8 cellular contexts compared by ENCODE assay signal in the genomic region with DNA sequence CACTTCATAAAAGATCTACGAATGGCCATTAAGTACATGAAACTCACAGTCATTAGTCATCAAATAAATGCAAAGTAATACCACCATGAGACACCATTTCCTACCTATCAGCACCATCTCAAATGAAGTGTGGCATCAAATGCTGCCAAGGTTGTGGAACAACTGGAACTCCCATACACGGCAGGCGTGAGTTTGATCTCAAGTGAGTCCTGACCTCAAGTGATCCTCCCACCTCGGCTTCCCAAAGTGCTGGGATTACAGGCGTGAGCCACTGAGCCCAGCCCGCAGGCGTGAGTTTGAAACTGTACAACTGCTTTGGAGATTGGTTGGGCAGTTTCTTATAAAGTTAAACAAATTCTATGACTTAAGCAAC. TPM values are rescaled to one million over a fixed set of nuclear protein-coding genes. Genes with fewer than 3 reads are reported as not detected.
DNase-seq lines count a peak whose midpoint lies in the region; ATAC-seq, FAIRE-seq and TF ChIP-seq lines count a peak whose summit lies in the region.

No MANE protein-coding gene starts in this region.

- H3K9ac ChIP-seq in fibroblast of lung (ENCODE audit: insufficient read depth, low read length) = peak overlapping the region; percentile 11

- H3K9me3 Mint-ChIP-seq in activated CD4-positive, alpha-beta T cell treated with anti-CD3 and anti-CD28 coated beads, Interleukin-2, amount 10 ng/mL, durations not matched to agents 7 days and 5 days = no peaks in the 10 kb centered on the region

- H3K9me3 ChIP-seq in fibroblast of lung (ENCODE audit: control insufficient read depth, insufficient read depth, low read depth, low read length) = no peaks in the 10 kb centered on the region
- no peaks in the 10 kb centered on the region for H3K9me3 ChIP-seq in pancreas

- WGBS in pancreas, 2 donors = 1 to 3% methylated on average over 7 of the region's 7 CpGs

- FAIRE-seq in pancreas (lab: Jason Lieb, UNC) = no peak

- H3K27me3 ChIP-seq in fibroblast of lung (ENCODE audit: control insufficient read depth, insufficient read depth, low read length) (no peaks in the 10 kb centered on the region), pancreas (no peaks in the 10 kb centered on the region)

- H2AFZ ChIP-seq in fibroblast of lung (ENCODE audit: low read length) = peak overlapping the region; percentile 94

- H3K4me3 ChIP-seq in fibroblast of lung (replicated peaks in 1 of 4; ENCODE audit: control extremely low read depth in 1 of 4, insufficient read depth in 1 of 4, low read depth in 3 of 4, low read length in 4 of 4) (peak overlapping the region; percentile 26 to 86 (median 58)), pancreas (peak overlapping the region; percentile 6 to 48 (median 36))

- H3K36me3 Mint-ChIP-seq in activated CD4-positive, alpha-beta T cell treated with anti-CD3 and anti-CD28 coated beads, Interleukin-2, amount 10 ng/mL, durations not matched to agents 7 days and 5 days (ENCODE audit: low read depth) = no peaks in the 10 kb centered on the region

- H3K27ac ChIP-seq in fibroblast of lung (ENCODE audit: insufficient read depth, low read length) (peak overlapping the region; percentile 33), pancreas (peak overlapping the region in 3 of 4 donors; percentile 85 to 95 (median 92))

- ATAC-seq in HG03460 (IDR thresholded peaks at IDR 0.05; ENCODE audit: unreplicated experiment) (peak; percentile 6), pancreas (peak; percentile 1 to 7 (median 4)), HG02870 (IDR thresholded peaks at IDR 0.05; ENCODE audit: unreplicated experiment) (no peak)

- no peaks in the 10 kb centered on the region for H3K27me3 Mint-ChIP-seq in activated CD4-positive, alpha-beta T cell treated with anti-CD3 and anti-CD28 coated beads, Interleukin-2, amount 10 ng/mL, durations not matched to agents 7 days and 5 days

- no peaks in the 10 kb centered on the region for H4K20me1 ChIP-seq in fibroblast of lung (ENCODE audit: control insufficient read depth, extremely low read depth, insufficient read depth, low read length)

- TF ChIP-seq CTCF in fibroblast of lung (conservative IDR thresholded peaks at IDR 0.05 in 1 of 2, IDR thresholded peaks at IDR 0.05 in 1 of 2; ENCODE audit: low read depth in 1 of 2, low read length in 2 of 2) = no peak
- TF ChIP-seq CTCF in pancreas (IDR thresholded peaks at IDR 0.05) = no peak

- peaks cover 3% of the 10 kb centered on the region for H3K4me1 ChIP-seq in fibroblast of lung (ENCODE audit: control insufficient read depth, extremely low read depth, insufficient read depth, low read length)
- peaks cover 0 to 4% (median 4%) of the 10 kb centered on the region in 3 donors for H3K4me1 ChIP-seq in pancreas

- H3K4me1 Mint-ChIP-seq in activated CD4-positive, alpha-beta T cell treated with anti-CD3 and anti-CD28 coated beads, Interleukin-2, amount 10 ng/mL, durations not matched to agents 7 days and 5 days = peaks cover 26% of the 10 kb centered on the region

- intact Hi-C loops in pancreas (cut with DNase I) = no loop called here

- POLR2A ChIA-PET in activated CD4-positive, alpha-beta T cell treated with anti-CD3 and anti-CD28 coated beads, Interleukin-2, amount 10 ng/mL, durations not matched to agents 7 days and 5 days (lab: Charles Lee) = interaction anchor here (0.6 kb wide), 1 partner anchor 927 kb away, joined by 3 read pairs; no protein-coding TSS in a partner anchor

- CTCF ChIA-PET in activated CD4-positive, alpha-beta T cell treated with anti-CD3 and anti-CD28 coated beads, Interleukin-2, amount 10 ng/mL, durations not matched to agents 7 days and 5 days (lab: Charles Lee) = interaction anchor here (0.7 to 4.8 kb wide), 13 partner anchors 11 to 659 kb away, joined by 3 to 37 read pairs (median 10); partner anchors contain the start of gene NUP210

- H3K4me3 Mint-ChIP-seq in activated CD4-positive, alpha-beta T cell treated with anti-CD3 and anti-CD28 coated beads, Interleukin-2, amount 10 ng/mL, durations not matched to agents 7 days and 5 days = peak overlapping the region; percentile 85

- peak overlapping the region; percentile 90 for H3K27ac Mint-ChIP-seq in activated CD4-positive, alpha-beta T cell treated with anti-CD3 and anti-CD28 coated beads, Interleukin-2, amount 10 ng/mL, durations not matched to agents 7 days and 5 days

- H3K36me3 ChIP-seq in fibroblast of lung (ENCODE audit: control insufficient read depth, insufficient read depth, low read length) (no peaks in the 10 kb centered on the region), pancreas (no peaks in the 10 kb centered on the region)

- peak overlapping the region; percentile 95 for H3K4me2 ChIP-seq in fibroblast of lung (ENCODE audit: extremely low read depth, insufficient read depth, low read length)

- DNase-seq in DMS53 (lab: John Stamatoyannopoulos, UW) (peak; percentile 61), DMS53 treated with DMSO at 0.1 percent for 48 hours (lab: John Stamatoyannopoulos, UW; ENCODE audit: unreplicated experiment) (no peak), fibroblast of lung (ENCODE audit: low read depth in 2 of 2) (peak in 1 of 2 donors; percentile 46), pancreas (peak in 1 of 6 donors; percentile 23), DMS153 (lab: John Stamatoyannopoulos, UW) (no peak)
- DNase-seq in activated CD4-positive, alpha-beta T cell treated with anti-CD3 and anti-CD28 coated beads, Interleukin-2, amount 10 ng/mL, durations not matched to agents 7 days and 5 days = peak; percentile 9

- no peaks in the 10 kb centered on the region for H3K79me2 ChIP-seq in fibroblast of lung (ENCODE audit: control insufficient read depth, insufficient read depth, low read length)

RNA-seq across cellular contexts. Expression of gene HDAC11, which starts 28.8 kb away (rescaled TPM):
- 1 to 10 TPM; 1.6 to 2.3 TPM for total RNA-seq in activated CD4-positive, alpha-beta T cell treated with anti-CD3 and anti-CD28 coated beads, Interleukin-2, amount 10 ng/mL, durations not matched to agents 7 days and 5 days
- total RNA-seq in fibroblast of lung = 17.7 and 23.1 TPM in 2 replicates
- 4.9 and 5.2 TPM in 2 replicates for polyA plus RNA-seq in fibroblast of lung
- 9.0 and 11.5 TPM in 2 replicates for polyA plus RNA-seq in fibroblast of lung (2012)
- polyA minus RNA-seq in fibroblast of lung (ENCODE audit: low replicate concordance) = 11.5 and 14.0 TPM in 2 replicates
- 10 to 100 TPM; 22.0 to 40.3 (median 27.4) TPM for total RNA-seq in pancreas
- 10 to 100 TPM; 20.4 to 26.6 TPM for polyA plus RNA-seq in pancreas

RNA-seq across cellular contexts. Expression of gene NUP210, which starts 31.2 kb away (rescaled TPM):
- total RNA-seq in activated CD4-positive, alpha-beta T cell treated with anti-CD3 and anti-CD28 coated beads, Interleukin-2, amount 10 ng/mL, durations not matched to agents 7 days and 5 days = 100 to 1,000 TPM; 196 to 204 TPM
- total RNA-seq in fibroblast of lung = 0.26 and 0.33 TPM in 2 replicates
- 0.05 and 0.09 TPM in 2 replicates for polyA plus RNA-seq in fibroblast of lung
- polyA plus RNA-seq in fibroblast of lung (2012) = 0.07 and 0.17 TPM in 2 replicates
- polyA minus RNA-seq in fibroblast of lung (ENCODE audit: low replicate concordance) = 0.52 and 0.94 TPM in 2 replicates
- 10 to 100 TPM in 2 of 6 donors, 1 to 10 TPM in 4; 7.6 to 12.5 (median 8.9) TPM for total RNA-seq in pancreas
- polyA plus RNA-seq in pancreas = 10 to 100 TPM; 10.9 to 12.4 TPM

Comparison
In these comparisons a context has a peak if more than half of its experiments do, and no peak if none do; other contexts are left out.
1. DNase-seq: peak in DMS53 (single experiment) and activated CD4-positive, alpha-beta T cell treated with anti-CD3 and anti-CD28 coated beads, Interleukin-2, amount 10 ng/mL, durations not matched to agents 7 days and 5 days (single experiment); none in DMS53 treated with DMSO at 0.1 percent for 48 hours (single experiment) and DMS153 (single experiment).
2. RNA of gene NUP210, which starts 31.2 kb away (total RNA-seq): 196 to 204 TPM in activated CD4-positive, alpha-beta T cell treated with anti-CD3 and anti-CD28 coated beads, Interleukin-2, amount 10 ng/mL, durations not matched to agents 7 days and 5 days; 7.6 to 12.5 TPM in pancreas and 0.26 to 0.33 TPM in fibroblast of lung; every median in the first group is over 10 times any median in the second.